12 cellular contexts compared by ENCODE assay signal in genomic region chr3:134971359-134971758, GRCh38.
DNase-seq lines count a peak whose midpoint lies in the region; TF ChIP-seq lines count a peak whose summit lies in the region.
"Had no signal": no experiment of that assay in that cellular context is flagged by ENCODE, and none has a peak within 500 bp of the region (broad histone marks: within the 10 kb centered on the region; RNA-seq: fewer than 3 reads in every experiment).

No MANE protein-coding gene starts in this region.

- TF ChIP-seq CTCF in coronary artery (IDR thresholded peaks at IDR 0.05) (no peak), neural progenitor cell (IDR thresholded peaks at IDR 0.05) (no peak)

- H3K36me3 Mint-ChIP-seq in neural progenitor cell = peaks cover 3% of the 10 kb centered on the region
- H3K36me3 Mint-ChIP-seq in activated CD4-positive, alpha-beta T cell treated with anti-CD3 and anti-CD28 coated beads, Interleukin-2, amount 10 ng/mL, durations not matched to agents 7 days and 5 days (ENCODE audit: low read depth) = no peaks in the 10 kb centered on the region
- H3K36me3 Mint-ChIP-seq: CD4-positive, CD25-positive, alpha-beta regulatory T cell had no signal

- H3K4me3 ChIP-seq in coronary artery = no peak overlapping the region
- H3K4me3 ChIP-seq in neural progenitor cell = no peak overlapping the region
- H3K4me3 ChIP-seq: BLaER1 treated with 17β-estradiol and CSF1 and Interleukin-3, amounts not matched to agents 10 nM and 100 nM had no signal

- H3K27me3 Mint-ChIP-seq in neural progenitor cell (ENCODE audit: insufficient read depth, low read depth) = no peaks in the 10 kb centered on the region
- H3K27me3 Mint-ChIP-seq in activated CD4-positive, alpha-beta T cell treated with anti-CD3 and anti-CD28 coated beads, Interleukin-2, amount 10 ng/mL, durations not matched to agents 7 days and 5 days = peaks cover 6% of the 10 kb centered on the region

- no peaks in the 10 kb centered on the region for H3K9me3 ChIP-seq in neural progenitor cell (ENCODE audit: low read depth)

- no peaks in the 10 kb centered on the region for H3K79me2 ChIP-seq in neural progenitor cell (ENCODE audit: low read depth)

- CTCF ChIA-PET in activated CD4-positive, alpha-beta T cell treated with anti-CD3 and anti-CD28 coated beads, Interleukin-2, amount 10 ng/mL, durations not matched to agents 7 days and 5 days (lab: Charles Lee) = no interaction called here

- POLR2A ChIA-PET in activated CD4-positive, alpha-beta T cell treated with anti-CD3 and anti-CD28 coated beads, Interleukin-2, amount 10 ng/mL, durations not matched to agents 7 days and 5 days (lab: Charles Lee) = interaction anchor here (0.6 kb wide), 1 partner anchor 933 kb away, joined by 4 read pairs; no protein-coding TSS in a partner anchor

- no peak overlapping the region for H3K4me3 Mint-ChIP-seq in neural progenitor cell
- no peak overlapping the region for H3K4me3 Mint-ChIP-seq in activated CD4-positive, alpha-beta T cell treated with anti-CD3 and anti-CD28 coated beads, Interleukin-2, amount 10 ng/mL, durations not matched to agents 7 days and 5 days
- H3K4me3 Mint-ChIP-seq: CD4-positive, CD25-positive, alpha-beta regulatory T cell had no signal

- no peak overlapping the region for H2AFZ ChIP-seq in neural progenitor cell (replicated peaks)

- DNase-seq in NCI-H510A treated with DMSO at 0.1 percent for 48 hours (lab: John Stamatoyannopoulos, UW) (peak; percentile 28), NCI-H510A (lab: John Stamatoyannopoulos, UW) (no peak), coronary artery (ENCODE audit: low spot score) (peak; percentile 14), neural progenitor cell (ENCODE audit: low spot score) (peak; percentile 19), NCI-H2081 (lab: John Stamatoyannopoulos, UW) (no peak), NCI-H82 treated with DMSO at 0.1 percent for 48 hours (lab: John Stamatoyannopoulos, UW; ENCODE audit: unreplicated experiment) (no peak)
- DNase-seq in activated CD4-positive, alpha-beta T cell treated with anti-CD3 and anti-CD28 coated beads, Interleukin-2, amount 10 ng/mL, durations not matched to agents 7 days and 5 days = no peak
- DNase-seq: 8988T; AML-193; CD4-positive, CD25-positive, alpha-beta regulatory T cell; DMS53 had no signal

- H3K9ac ChIP-seq in neural progenitor cell = no peak overlapping the region
- H3K9ac ChIP-seq: BLaER1 treated with 17β-estradiol and CSF1 and Interleukin-3, amounts not matched to agents 10 nM and 100 nM had no signal

- H3K9me3 Mint-ChIP-seq in neural progenitor cell = peaks cover 5% of the 10 kb centered on the region
- no peaks in the 10 kb centered on the region for H3K9me3 Mint-ChIP-seq in activated CD4-positive, alpha-beta T cell treated with anti-CD3 and anti-CD28 coated beads, Interleukin-2, amount 10 ng/mL, durations not matched to agents 7 days and 5 days

- H4K20me1 ChIP-seq in neural progenitor cell (ENCODE audit: low read depth) = no peaks in the 10 kb centered on the region
- H4K20me1 ChIP-seq: BLaER1 treated with 17β-estradiol and CSF1 and Interleukin-3, amounts not matched to agents 10 nM and 100 nM had no signal

- H3K4me2 ChIP-seq in neural progenitor cell = peak overlapping the region; percentile 22
- H3K4me2 ChIP-seq: BLaER1 treated with 17β-estradiol and CSF1 and Interleukin-3, amounts not matched to agents 10 nM and 100 nM had no signal

- peaks cover 19% of the 10 kb centered on the region for H3K4me1 Mint-ChIP-seq in neural progenitor cell
- no peaks in the 10 kb centered on the region for H3K4me1 Mint-ChIP-seq in activated CD4-positive, alpha-beta T cell treated with anti-CD3 and anti-CD28 coated beads, Interleukin-2, amount 10 ng/mL, durations not matched to agents 7 days and 5 days

- H3K27me3 ChIP-seq in neural progenitor cell = no peaks in the 10 kb centered on the region
- H3K27me3 ChIP-seq: BLaER1 treated with 17β-estradiol and CSF1 and Interleukin-3, amounts not matched to agents 10 nM and 100 nM had no signal

- H3K27ac Mint-ChIP-seq in neural progenitor cell = peak overlapping the region; percentile 36
- H3K27ac Mint-ChIP-seq in activated CD4-positive, alpha-beta T cell treated with anti-CD3 and anti-CD28 coated beads, Interleukin-2, amount 10 ng/mL, durations not matched to agents 7 days and 5 days = no peak overlapping the region
- H3K27ac Mint-ChIP-seq: CD4-positive, CD25-positive, alpha-beta regulatory T cell had no signal

- no peaks in the 10 kb centered on the region for H3K36me3 ChIP-seq in neural progenitor cell
- H3K36me3 ChIP-seq: BLaER1 treated with 17β-estradiol and CSF1 and Interleukin-3, amounts not matched to agents 10 nM and 100 nM had no signal

- no peak overlapping the region for H3K27ac ChIP-seq in coronary artery
- H3K27ac ChIP-seq in neural progenitor cell = no peak overlapping the region
- H3K27ac ChIP-seq: BLaER1 treated with 17β-estradiol and CSF1 and Interleukin-3, amounts not matched to agents 10 nM and 100 nM had no signal

- H3F3A ChIP-seq in neural progenitor cell (ENCODE audit: low read depth) = peaks cover 3% of the 10 kb centered on the region

- H3K4me1 ChIP-seq in neural progenitor cell = peaks cover 21% of the 10 kb centered on the region
- H3K4me1 ChIP-seq: BLaER1 treated with 17β-estradiol and CSF1 and Interleukin-3, amounts not matched to agents 10 nM and 100 nM had no signal

Comparison
In these comparisons a context has a peak if more than half of its experiments do, and no peak if none do; other contexts are left out.
1. DNase-seq: peak in NCI-H510A treated with DMSO at 0.1 percent for 48 hours (single experiment), coronary artery (single experiment) and neural progenitor cell (single experiment); none in NCI-H510A (single experiment), NCI-H2081 (0 of 2), activated CD4-positive, alpha-beta T cell treated with anti-CD3 and anti-CD28 coated beads, Interleukin-2, amount 10 ng/mL, durations not matched to agents 7 days and 5 days (single experiment) and NCI-H82 treated with DMSO at 0.1 percent for 48 hours (single experiment).